ENCODE assay signal across 8 cellular contexts in the genomic region with DNA sequence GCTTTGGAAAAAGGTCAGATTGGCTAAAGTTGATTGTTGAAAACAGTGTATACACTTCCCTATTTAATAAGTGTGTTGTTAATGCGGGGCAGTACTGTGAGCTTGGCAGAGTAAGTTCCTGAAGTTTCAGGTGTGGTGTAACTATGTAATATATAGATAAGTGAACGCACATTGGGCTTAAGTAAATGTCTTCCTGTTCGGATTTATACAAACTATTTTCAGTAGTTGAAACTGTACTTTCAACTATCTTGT. TPM values are rescaled to one million over a fixed set of nuclear protein-coding genes. Genes with fewer than 3 reads are reported as not detected.
DNase-seq lines count a peak whose midpoint lies in the region; ATAC-seq and TF ChIP-seq lines count a peak whose summit lies in the region.

No MANE protein-coding gene starts in this region.

- peaks cover 51% of the 10 kb centered on the region for H3K4me1 ChIP-seq in lower lobe of right lung
- H3K4me1 ChIP-seq in upper lobe of left lung, result peaks cover 35 to 61% (median 47%) of the 10 kb centered on the region in 4 donors

- H3K27ac Mint-ChIP-seq in activated naive CD4-positive, alpha-beta T cell treated with anti-CD3 and anti-CD28 coated beads for 36 hours, result peak overlapping the region; percentile 98

- TF ChIP-seq CTCF in astrocyte of the spinal cord (IDR thresholded peaks at IDR 0.05; ENCODE audit: low read depth, low read length), result no peak
- no peak for TF ChIP-seq CTCF in lower lobe of right lung (IDR thresholded peaks at IDR 0.05)
- no peak for TF ChIP-seq CTCF in upper lobe of left lung (IDR thresholded peaks at IDR 0.05)

- H3K27me3 ChIP-seq in lower lobe of right lung (ENCODE audit: low read depth) (no peaks in the 10 kb centered on the region), upper lobe of left lung (no peaks in the 10 kb centered on the region)

- peaks cover 55% of the 10 kb centered on the region for H3K36me3 Mint-ChIP-seq in activated naive CD4-positive, alpha-beta T cell treated with anti-CD3 and anti-CD28 coated beads for 36 hours (ENCODE audit: low read depth)

- in situ Hi-C loops in astrocyte of the spinal cord (cut with HindIII; ENCODE audit: low sequenced_read_pairs), result no loop called here

- H3K9me3 Mint-ChIP-seq in activated naive CD4-positive, alpha-beta T cell treated with anti-CD3 and anti-CD28 coated beads for 36 hours, result no peaks in the 10 kb centered on the region

- no peak for TF ChIP-seq EP300 in upper lobe of left lung (IDR thresholded peaks at IDR 0.05)

- H3K27me3 Mint-ChIP-seq in activated naive CD4-positive, alpha-beta T cell treated with anti-CD3 and anti-CD28 coated beads for 36 hours (ENCODE audit: low read depth), result no peaks in the 10 kb centered on the region

- H3K27ac ChIP-seq in lower lobe of right lung, result peak overlapping the region; percentile 95
- H3K27ac ChIP-seq in upper lobe of left lung, result peak overlapping the region; percentile 94 to 99 (median 98)

- no peak for DNase-seq in activated naive CD4-positive, alpha-beta T cell treated with anti-CD3 and anti-CD28 coated beads for 36 hours
- no peak for DNase-seq in activated naive CD4-positive, alpha-beta T cell treated with Interleukin-2 at 50 U/mL for 16 hours
- DNase-seq in astrocyte of the spinal cord (ENCODE audit: low read depth, low spot score) (no peak), lower lobe of right lung (no peak), upper lobe of left lung (no peak), erythroblast (lab: John Stamatoyannopoulos, UW) (no peak), HuH-7.5 (ENCODE audit: low spot score) (no peak)

- intact Hi-C loops in activated naive CD4-positive, alpha-beta T cell treated with anti-CD3 and anti-CD28 coated beads for 36 hours (cut with micrococcal nuclease), result loop anchor here (2.0 to 5.0 kb wide), 3 partner anchors 203 to 997 kb away; no protein-coding TSS in a partner anchor
- intact Hi-C loops in lower lobe of right lung (cut with DNase I), result no loop called here

- peak overlapping the region; percentile 94 for H3K4me3 Mint-ChIP-seq in activated naive CD4-positive, alpha-beta T cell treated with anti-CD3 and anti-CD28 coated beads for 36 hours

- H3K9me3 ChIP-seq in lower lobe of right lung, result no peaks in the 10 kb centered on the region
- no peaks in the 10 kb centered on the region for H3K9me3 ChIP-seq in upper lobe of left lung

- ATAC-seq in lower lobe of right lung (no peak), upper lobe of left lung (ENCODE audit: low FRiP score in 2 of 2) (no peak), GM21825 (IDR thresholded peaks at IDR 0.05; ENCODE audit: unreplicated experiment) (no peak)

- peaks cover 49% of the 10 kb centered on the region for H3K4me1 Mint-ChIP-seq in activated naive CD4-positive, alpha-beta T cell treated with anti-CD3 and anti-CD28 coated beads for 36 hours (ENCODE audit: low read depth)

- peak overlapping the region; percentile 91 for H3K4me3 ChIP-seq in astrocyte of the spinal cord (ENCODE audit: low read depth, low read length)
- H3K4me3 ChIP-seq in lower lobe of right lung, result peak overlapping the region; percentile 86
- H3K4me3 ChIP-seq in upper lobe of left lung, result peak overlapping the region in 3 of 4 donors; percentile 72 to 80 (median 79)

- H3K36me3 ChIP-seq in lower lobe of right lung (peaks cover 37% of the 10 kb centered on the region), upper lobe of left lung (peaks cover 3 to 29% (median 12%) of the 10 kb centered on the region in 4 donors)

- WGBS in upper lobe of left lung, 2 donors, result 0 to 7% methylated on average over 3 of the region's 3 CpGs

- TF ChIP-seq POLR2A in upper lobe of left lung (IDR thresholded peaks at IDR 0.05) (no peak), erythroblast (IDR thresholded peaks at IDR 0.05; ENCODE audit: low read length) (no peak)

- CTCF ChIA-PET in activated naive CD4-positive, alpha-beta T cell treated with anti-CD3 and anti-CD28 coated beads for 36 hours (lab: Charles Lee), result interaction anchor here (1.1 to 1.8 kb wide), 4 partner anchors 20 to 54 kb away, joined by 4 to 5 read pairs (median 4); no protein-coding TSS in a partner anchor

RNA-seq across cellular contexts. Expression of a gene that starts 0.9 kb away (rescaled TPM):
- 1 to 10 TPM; 8.1 to 9.0 TPM for total RNA-seq in activated naive CD4-positive, alpha-beta T cell treated with anti-CD3 and anti-CD28 coated beads for 36 hours
- total RNA-seq in lower lobe of right lung (15.6 TPM), upper lobe of left lung (10 to 100 TPM in 4 of 6 donors, 1 to 10 TPM in 2; 5.3 to 17.8 (median 12.0) TPM)

RNA-seq across cellular contexts. Expression of a gene that starts 1.2 kb away (rescaled TPM):
- 1,000 to 10,000 TPM; 1,367 to 1,374 TPM for total RNA-seq in activated naive CD4-positive, alpha-beta T cell treated with anti-CD3 and anti-CD28 coated beads for 36 hours
- total RNA-seq in lower lobe of right lung, result 282 TPM
- total RNA-seq in upper lobe of left lung, result 100 to 1,000 TPM; 169 to 367 (median 271) TPM

RNA-seq across cellular contexts. Expression of a gene that starts 44.4 kb away (rescaled TPM):
- total RNA-seq in activated naive CD4-positive, alpha-beta T cell treated with anti-CD3 and anti-CD28 coated beads for 36 hours, result 10 to 100 TPM; 31.1 to 31.9 TPM
- 6.9 TPM for total RNA-seq in lower lobe of right lung
- total RNA-seq in upper lobe of left lung, result 1 to 10 TPM; 1.8 to 8.4 (median 4.4) TPM

RNA-seq across cellular contexts. Expression of a gene that starts 44.6 kb away (rescaled TPM):
- 10 to 100 TPM; 42.7 to 44.1 TPM for total RNA-seq in activated naive CD4-positive, alpha-beta T cell treated with anti-CD3 and anti-CD28 coated beads for 36 hours
- 17.1 TPM for total RNA-seq in lower lobe of right lung
- total RNA-seq in upper lobe of left lung, result 10 to 100 TPM in 5 of 6 donors, 1 to 10 TPM in 1; 7.3 to 19.1 (median 12.5) TPM

RNA-seq across cellular contexts. Expression of a gene that starts 48.1 kb away (rescaled TPM):
- total RNA-seq in activated naive CD4-positive, alpha-beta T cell treated with anti-CD3 and anti-CD28 coated beads for 36 hours, result not detected
- total RNA-seq in lower lobe of right lung (0.30 TPM), upper lobe of left lung (1 to 10 TPM in 1 of 6 donors, under 1 TPM in 1, not detected in 4; 0.26 to 1.5 TPM)
